ENCODE assay signal across 1 cellular context in the genomic region with DNA sequence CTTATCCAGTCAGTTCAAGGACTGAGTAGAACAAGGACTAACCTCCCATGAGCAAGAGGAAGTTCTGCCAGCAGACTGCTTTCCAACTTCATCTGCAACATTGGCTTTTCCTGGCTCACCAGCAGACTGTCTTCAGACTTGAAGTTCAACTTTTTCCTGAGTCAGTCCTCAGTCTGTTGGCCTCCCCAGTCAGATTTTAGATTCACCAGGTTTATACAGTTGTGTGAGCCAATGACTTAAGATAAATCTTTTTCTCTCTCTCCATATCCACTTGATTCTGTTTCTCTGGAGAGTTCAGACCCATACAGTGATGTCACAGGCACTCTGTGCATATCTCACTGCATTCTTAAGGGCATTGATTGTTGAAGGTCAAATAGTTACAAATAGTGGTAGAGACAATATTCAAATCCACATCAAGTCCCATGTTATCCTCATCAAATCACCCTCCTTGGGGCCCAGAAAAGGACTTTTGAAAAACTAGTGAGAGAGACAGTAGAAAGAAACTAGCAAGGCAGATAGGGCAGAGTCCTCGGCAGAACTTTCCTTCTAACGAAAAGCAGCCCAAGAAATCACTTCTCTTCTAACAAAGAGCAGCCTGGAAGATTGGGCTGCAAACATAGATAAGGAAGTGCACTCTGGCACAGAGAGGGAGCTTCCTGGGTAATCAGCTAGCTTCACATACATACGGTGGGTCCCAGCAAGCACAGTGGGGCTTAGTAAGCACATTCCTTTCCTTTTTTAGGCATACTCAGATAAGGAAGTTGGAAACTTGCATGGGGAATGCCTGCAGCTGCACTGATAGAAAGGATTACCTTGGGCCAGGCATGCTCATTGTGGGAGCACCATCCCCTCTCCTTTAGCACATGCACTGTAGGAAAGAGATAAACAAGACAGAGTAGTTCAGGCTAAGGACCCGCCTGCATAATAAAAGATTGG.
TF ChIP-seq lines count a peak whose summit lies in the region.

No MANE protein-coding gene starts in this region.

TF ChIP-seq in HCT116, 20 proteins besides CTCF, POLR2A, EP300 and RAD21:
- TF ChIP-seq JUND (IDR thresholded peaks at IDR 0.05) (no peak), SRF (IDR thresholded peaks at IDR 0.05; ENCODE audit: low read depth) (peak; percentile 54)
